8 cellular contexts compared by ENCODE assay signal in genomic region chr11:64878223-64878493, GRCh38. TPM values are rescaled to one million over a fixed set of nuclear protein-coding genes. Genes with fewer than 3 reads are reported as not detected.
DNase-seq lines count a peak whose midpoint lies in the region; ATAC-seq and TF ChIP-seq lines count a peak whose summit lies in the region.

No MANE protein-coding gene starts in this region.

- no peak for ATAC-seq in GM19023 (IDR thresholded peaks at IDR 0.05; ENCODE audit: unreplicated experiment)

- H3K27ac ChIP-seq in PC-9: peak overlapping the region; percentile 69

- no peaks in the 10 kb centered on the region for H3K9me3 Mint-ChIP-seq in T-helper 1 cell treated with Interleukin-12 subunit alpha and Interleukin-12 subunit beta and Interleukin-4 antibody, amounts not matched to agents 30 μg/mL and 1 μg/mL, for 36 hours
- H3K9me3 Mint-ChIP-seq in neural crest cell: no peaks in the 10 kb centered on the region

- H3K4me3 ChIP-seq in PC-9 (peak overlapping the region; percentile 68), epithelial cell of esophagus (ENCODE audit: low read length) (peak overlapping the region; percentile 84)

- peaks cover 30% of the 10 kb centered on the region for H3F3A ChIP-seq in PC-9 (ENCODE audit: insufficient read depth, low read depth)

- H3K36me3 ChIP-seq in PC-9 (ENCODE audit: low read depth): peaks cover 10% of the 10 kb centered on the region

- H3K36me3 Mint-ChIP-seq in T-helper 1 cell treated with Interleukin-12 subunit alpha and Interleukin-12 subunit beta and Interleukin-4 antibody, amounts not matched to agents 30 μg/mL and 1 μg/mL, for 36 hours (ENCODE audit: low read depth): peaks cover 26% of the 10 kb centered on the region
- no peaks in the 10 kb centered on the region for H3K36me3 Mint-ChIP-seq in neural crest cell (ENCODE audit: low read depth)

- no peaks in the 10 kb centered on the region for H3K9me2 ChIP-seq in PC-9 (ENCODE audit: insufficient read depth)

- H3K4me1 ChIP-seq in PC-9 (replicated peaks; ENCODE audit: insufficient read depth): peaks cover 28% of the 10 kb centered on the region

- CTCF ChIA-PET in PC-9 (lab: Charles Lee): interaction anchor here (0.7 to 2.6 kb wide), 5 partner anchors 16 to 30 kb away, joined by 3 to 23 read pairs (median 6); no protein-coding TSS in a partner anchor

- POLR2A ChIA-PET in PC-9 (lab: Charles Lee; ENCODE audit: unreplicated experiment): interaction anchor here (0.6 to 2.1 kb wide), 3 partner anchors 22 to 190 kb away, joined by 3 to 22 read pairs (median 4); no protein-coding TSS in a partner anchor

- H4K20me1 ChIP-seq in PC-9 (ENCODE audit: insufficient read depth): peaks cover 30% of the 10 kb centered on the region

- no peaks in the 10 kb centered on the region for H3K27me3 ChIP-seq in PC-9 (ENCODE audit: insufficient read depth, low read depth)

- no TSS peak for BruUV-seq in PC-9 (replicated peaks; lab: Mats Ljungman, UMichigan)

- H3K4me2 ChIP-seq in PC-9: peak overlapping the region; percentile 85

- H3K27me3 Mint-ChIP-seq in T-helper 1 cell treated with Interleukin-12 subunit alpha and Interleukin-12 subunit beta and Interleukin-4 antibody, amounts not matched to agents 30 μg/mL and 1 μg/mL, for 36 hours (ENCODE audit: low read depth): no peaks in the 10 kb centered on the region
- no peaks in the 10 kb centered on the region for H3K27me3 Mint-ChIP-seq in neural crest cell (ENCODE audit: low read depth)

- H3K79me2 ChIP-seq in PC-9 (ENCODE audit: low read depth): peaks cover 58% of the 10 kb centered on the region

- intact Hi-C loops in PC-9 (cut with micrococcal nuclease; ENCODE audit: unreplicated experiment): loop anchor here (2.0 to 5.0 kb wide), 2 partner anchors 36 to 67 kb away; partner anchors contain the start of genes CDC42BPG and MEN1

- peak overlapping the region; percentile 78 for H2AFZ ChIP-seq in PC-9

- H3K27ac Mint-ChIP-seq in T-helper 1 cell treated with Interleukin-12 subunit alpha and Interleukin-12 subunit beta and Interleukin-4 antibody, amounts not matched to agents 30 μg/mL and 1 μg/mL, for 36 hours: peak overlapping the region; percentile 76
- H3K27ac Mint-ChIP-seq in neural crest cell (ENCODE audit: unreplicated experiment): peak overlapping the region; percentile 78

- TF ChIP-seq CTCF in PC-9 (conservative IDR thresholded peaks at IDR 0.05) (no peak), epithelial cell of esophagus (IDR thresholded peaks at IDR 0.05; ENCODE audit: insufficient read depth, low read depth, low read length, missing control alignments) (no peak), neural crest cell (conservative IDR thresholded peaks at IDR 0.05) (no peak)

- H3K9me3 ChIP-seq in PC-9 (ENCODE audit: insufficient read depth, low read depth): no peaks in the 10 kb centered on the region

- DNase-seq in T-helper 1 cell (no peak), PC-9 (peak in 1 of 2 experiments; percentile 49), epithelial cell of esophagus (ENCODE audit: low read depth) (no peak), neural crest cell (ENCODE audit: low read depth, low spot score) (no peak), NCI-H345 (lab: John Stamatoyannopoulos, UW) (no peak)
- DNase-seq in stimulated activated CD4-positive, alpha-beta T cell treated with anti-CD3 and anti-CD28 coated beads, Interleukin-4, amount 100 ng/mL, for 1 hour: no peak

- peak overlapping the region; percentile 98 for H3K4me3 Mint-ChIP-seq in T-helper 1 cell treated with Interleukin-12 subunit alpha and Interleukin-12 subunit beta and Interleukin-4 antibody, amounts not matched to agents 30 μg/mL and 1 μg/mL, for 36 hours
- peak overlapping the region; percentile 98 for H3K4me3 Mint-ChIP-seq in neural crest cell

- peaks cover 60% of the 10 kb centered on the region for H3K4me1 Mint-ChIP-seq in T-helper 1 cell treated with Interleukin-12 subunit alpha and Interleukin-12 subunit beta and Interleukin-4 antibody, amounts not matched to agents 30 μg/mL and 1 μg/mL, for 36 hours (ENCODE audit: low read depth)
- H3K4me1 Mint-ChIP-seq in neural crest cell: peaks cover 58% of the 10 kb centered on the region

RNA-seq across cellular contexts. Expression of gene EHD1, which starts 0.3 kb away (rescaled TPM):
- 110 and 134 TPM in 2 replicates for total RNA-seq in PC-9 (2021)
- total RNA-seq in neural crest cell: 74.2 and 77.2 TPM in 2 replicates

RNA-seq across cellular contexts. Expression of gene CDC42BPG, which starts 33.7 kb away (rescaled TPM):
- total RNA-seq in PC-9 (2021): 31.3 and 33.8 TPM in 2 replicates
- total RNA-seq in neural crest cell: 3.0 and 3.5 TPM in 2 replicates

RNA-seq across cellular contexts. Expression of gene ATG2A, which starts 38.9 kb away (rescaled TPM):
- 48.2 and 53.2 TPM in 2 replicates for total RNA-seq in PC-9 (2021)
- 24.1 and 24.8 TPM in 2 replicates for total RNA-seq in neural crest cell

RNA-seq across cellular contexts. Expression of gene PPP2R5B, which starts 46.3 kb away (rescaled TPM):
- total RNA-seq in PC-9 (2021) (13.7 and 13.9 TPM in 2 replicates), neural crest cell (13.4 and 16.5 TPM in 2 replicates)

RNA-seq across cellular contexts. Expression of gene GPHA2, which starts 57.5 kb away (rescaled TPM):
- 1.0 and 2.1 TPM in 2 replicates for total RNA-seq in PC-9 (2021)
- not detected in 2 replicates for total RNA-seq in neural crest cell
